8 cellular contexts compared by ENCODE assay signal in the genomic region with DNA sequence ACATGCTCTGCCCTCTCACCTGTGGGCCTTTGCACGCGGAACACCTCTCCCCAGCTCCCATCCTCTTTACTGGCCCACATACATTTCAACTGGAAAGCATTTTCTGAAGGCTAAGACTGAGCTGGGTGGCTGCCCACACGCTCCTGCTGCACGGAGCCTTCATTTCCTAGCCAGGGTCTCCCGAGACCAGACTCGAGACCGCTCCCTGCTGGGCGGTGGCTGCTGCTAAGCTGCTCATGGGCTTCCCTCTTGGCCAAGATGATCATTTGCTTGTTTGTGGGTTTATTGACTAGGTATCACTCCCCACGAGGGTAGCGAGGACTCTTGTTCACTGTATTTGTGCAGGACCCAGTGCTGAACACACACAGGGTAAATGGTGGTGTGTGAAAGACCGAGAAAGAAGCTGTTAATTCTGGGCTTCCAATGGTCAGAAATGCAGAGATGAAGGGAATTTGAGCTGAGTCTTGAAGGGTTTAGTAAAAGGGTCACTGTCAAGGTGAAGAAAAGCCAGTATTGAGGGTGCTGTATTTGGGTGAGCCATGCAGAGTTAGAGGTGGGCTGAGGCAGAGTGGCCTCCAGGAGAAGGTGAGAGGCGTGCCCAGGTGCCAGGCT. TPM values are rescaled to one million over a fixed set of nuclear protein-coding genes. Genes with fewer than 3 reads are reported as not detected.
DNase-seq lines count a peak whose midpoint lies in the region; ATAC-seq and TF ChIP-seq lines count a peak whose summit lies in the region.

No MANE protein-coding gene starts in this region.

- no peaks in the 10 kb centered on the region for H3K9me3 Mint-ChIP-seq in activated naive CD8-positive, alpha-beta T cell treated with anti-CD3 and anti-CD28 coated beads, Interleukin-2, amount 10 ng/mL, durations not matched to agents 7 days and 5 days

- no peaks in the 10 kb centered on the region for H3K9me3 ChIP-seq in heart right ventricle
- H3K9me3 ChIP-seq in transverse colon, result no peaks in the 10 kb centered on the region

- TF ChIP-seq POLR2A in transverse colon (IDR thresholded peaks at IDR 0.05), result no peak

- in situ Hi-C loops in GM13976 (cut with MboI; ENCODE audit: low sequenced_read_pairs, unreplicated experiment) (no loop called here), transverse colon (cut with MboI; ENCODE audit: low pct_ligation_motif_present in 1 of 4, low pct_unique_long_range_greater_than_20kb in 1 of 4, low sequenced_read_pairs in 3 of 4) (no loop called here)

- 17 to 18% methylated on average over 12 of the region's 12 CpGs for WGBS in heart right ventricle, 2 donors
- WGBS in transverse colon (ENCODE audit: low coverage in 1 of 2), 2 donors, result 14 to 62% methylated on average over 2 to 12 of the region's 12 CpGs

- TF ChIP-seq CTCF in GM13976 (IDR thresholded peaks at IDR 0.05; ENCODE audit: borderline replicate concordance, control extremely low read depth, extremely low read depth, insufficient read depth, missing control alignments) (peak; percentile 68), heart right ventricle (IDR thresholded peaks at IDR 0.05) (peak; percentile 40 to 78 (median 69)), transverse colon (IDR thresholded peaks at IDR 0.05) (peak; percentile 64 to 75 (median 72))

- no peak for TF ChIP-seq EP300 in transverse colon (IDR thresholded peaks at IDR 0.05; ENCODE audit: low read depth)

- H3K27ac ChIP-seq in heart right ventricle (peak overlapping the region; percentile 32 to 88 (median 82)), transverse colon (peak overlapping the region; percentile 77 to 90 (median 84))

- intact Hi-C loops in heart right ventricle (cut with DNase I), result loop anchor here in 6 of 10 donors (1.0 to 5.0 kb wide), 4 partner anchors 41 to 47 kb away; a partner anchor contains a TSS
- intact Hi-C loops in posterior cingulate gyrus (cut with DNase I), result loop anchor here (2.0 to 5.0 kb wide), 4 partner anchors 47 to 359 kb away; a partner anchor contains a TSS
- intact Hi-C loops in transverse colon (cut with DNase I; ENCODE audit: low total_unique reads), result no loop called here

- H3K27me3 ChIP-seq in heart right ventricle (no peaks in the 10 kb centered on the region), transverse colon (no peaks in the 10 kb centered on the region)

- no peaks in the 10 kb centered on the region for H3K27me3 Mint-ChIP-seq in activated naive CD8-positive, alpha-beta T cell treated with anti-CD3 and anti-CD28 coated beads, Interleukin-2, amount 10 ng/mL, durations not matched to agents 7 days and 5 days

- H3K4me3 Mint-ChIP-seq in activated naive CD8-positive, alpha-beta T cell treated with anti-CD3 and anti-CD28 coated beads, Interleukin-2, amount 10 ng/mL, durations not matched to agents 7 days and 5 days, result peak overlapping the region; percentile 95

- DNase-seq in A172 (ENCODE audit: low spot score), result peak; percentile 48
- peak; percentile 91 for DNase-seq in GM13976 (ENCODE audit: low spot score)
- peak in 73 of 76 experiments; percentile 15 to 81 (median 60) for DNase-seq in HUDEP-2 (lab: John Stamatoyannopoulos, UW; ENCODE audit: unreplicated experiment in 76 of 76)
- peak; percentile 78 for DNase-seq in SKM-1 (lab: John Stamatoyannopoulos, UW; ENCODE audit: unreplicated experiment)
- peak; percentile 80 for DNase-seq in activated naive CD8-positive, alpha-beta T cell treated with anti-CD3 and anti-CD28 coated beads, Interleukin-2, amount 10 ng/mL, durations not matched to agents 7 days and 5 days
- DNase-seq in heart right ventricle, result peak; percentile 67 to 81
- peak; percentile 49 to 97 (median 79) for DNase-seq in posterior cingulate gyrus
- DNase-seq in transverse colon, result peak; percentile 82

- peak; percentile 70 for ATAC-seq in activated naive CD8-positive, alpha-beta T cell treated with anti-CD3 and anti-CD28 coated beads, Interleukin-2, amount 10 ng/mL, durations not matched to agents 7 days and 5 days (ENCODE audit: low read depth)
- ATAC-seq in heart right ventricle, result peak; percentile 42 to 85 (median 70)

- H3K4me1 Mint-ChIP-seq in activated naive CD8-positive, alpha-beta T cell treated with anti-CD3 and anti-CD28 coated beads, Interleukin-2, amount 10 ng/mL, durations not matched to agents 7 days and 5 days, result peaks cover 21% of the 10 kb centered on the region

- H3K36me3 ChIP-seq in heart right ventricle (peaks cover 0 to 53% (median 21%) of the 10 kb centered on the region in 9 donors), transverse colon (peaks cover 0 to 14% (median 2%) of the 10 kb centered on the region in 4 donors)

- peak overlapping the region; percentile 71 to 99 (median 93) for H3K4me3 ChIP-seq in heart right ventricle
- peak overlapping the region; percentile 69 to 90 (median 80) for H3K4me3 ChIP-seq in transverse colon

- H3K4me1 ChIP-seq in heart right ventricle (peaks cover 10 to 48% (median 22%) of the 10 kb centered on the region in 9 donors), transverse colon (peaks cover 14 to 31% (median 24%) of the 10 kb centered on the region in 4 donors)

- peak overlapping the region; percentile 93 for H3K27ac Mint-ChIP-seq in activated naive CD8-positive, alpha-beta T cell treated with anti-CD3 and anti-CD28 coated beads, Interleukin-2, amount 10 ng/mL, durations not matched to agents 7 days and 5 days

- POLR2A ChIA-PET in activated naive CD8-positive, alpha-beta T cell treated with anti-CD3 and anti-CD28 coated beads, Interleukin-2, amount 10 ng/mL, durations not matched to agents 7 days and 5 days (lab: Charles Lee), result interaction anchor here (0.5 to 2.3 kb wide), 16 partner anchors 37 to 1090 kb away, joined by 3 to 15 read pairs (median 4); a partner anchor contains a TSS

- peaks cover 2% of the 10 kb centered on the region for H3K36me3 Mint-ChIP-seq in activated naive CD8-positive, alpha-beta T cell treated with anti-CD3 and anti-CD28 coated beads, Interleukin-2, amount 10 ng/mL, durations not matched to agents 7 days and 5 days

RNA-seq across cellular contexts. Expression of a gene that starts 0.9 kb away (rescaled TPM):
- total RNA-seq in A172 (2014; rRNA removed; shearing (Covaris generic)), result 52.9 and 78.8 TPM in 2 replicates
- 10 to 100 TPM; 47.4 to 50.9 TPM for total RNA-seq in activated naive CD8-positive, alpha-beta T cell treated with anti-CD3 and anti-CD28 coated beads, Interleukin-2, amount 10 ng/mL, durations not matched to agents 7 days and 5 days
- total RNA-seq in heart right ventricle, result 10 to 100 TPM; 44.5 to 58.0 (median 50.9) TPM
- polyA plus RNA-seq in heart right ventricle, result 10 to 100 TPM; 37.5 to 63.3 TPM
- 10 to 100 TPM in 3 of 4 donors, 1 to 10 TPM in 1; 9.8 to 34.4 (median 19.7) TPM for total RNA-seq in transverse colon

RNA-seq across cellular contexts. Expression of a gene that starts 1.1 kb away (rescaled TPM):
- 25.8 and 34.3 TPM in 2 replicates for total RNA-seq in A172 (2014; rRNA removed; shearing (Covaris generic))
- 10 to 100 TPM; 50.9 to 51.8 TPM for total RNA-seq in activated naive CD8-positive, alpha-beta T cell treated with anti-CD3 and anti-CD28 coated beads, Interleukin-2, amount 10 ng/mL, durations not matched to agents 7 days and 5 days
- total RNA-seq in heart right ventricle (10 to 100 TPM; 11.5 to 18.7 (median 13.8) TPM), transverse colon (100 to 1,000 TPM in 1 of 4 donors, 10 to 100 TPM in 3; 45.7 to 101 (median 75.6) TPM)
- polyA plus RNA-seq in heart right ventricle, result 10 to 100 TPM; 13.3 to 17.6 TPM

RNA-seq across cellular contexts. Expression of a gene that starts 8.6 kb away (rescaled TPM):
- not detected in 2 replicates for total RNA-seq in A172 (2014; rRNA removed; shearing (Covaris generic))
- not detected for total RNA-seq in activated naive CD8-positive, alpha-beta T cell treated with anti-CD3 and anti-CD28 coated beads, Interleukin-2, amount 10 ng/mL, durations not matched to agents 7 days and 5 days
- total RNA-seq in heart right ventricle (under 1 TPM in 1 of 10 donors, not detected in 9; 0.21 TPM), transverse colon (not detected)
- polyA plus RNA-seq in heart right ventricle, result not detected

RNA-seq across cellular contexts. Expression of a gene that starts 46.1 kb away (rescaled TPM):
- 255 and 258 TPM in 2 replicates for total RNA-seq in A172 (2014; rRNA removed; shearing (Covaris generic))
- total RNA-seq in activated naive CD8-positive, alpha-beta T cell treated with anti-CD3 and anti-CD28 coated beads, Interleukin-2, amount 10 ng/mL, durations not matched to agents 7 days and 5 days, result 100 to 1,000 TPM; 124 to 139 TPM
- 10 to 100 TPM; 20.8 to 58.0 (median 35.4) TPM for total RNA-seq in heart right ventricle
- polyA plus RNA-seq in heart right ventricle, result 100 to 1,000 TPM in 1 of 2 donors, 10 to 100 TPM in 1; 68.4 to 166 TPM
- 100 to 1,000 TPM in 2 of 4 donors, 10 to 100 TPM in 2; 81.6 to 221 (median 149) TPM for total RNA-seq in transverse colon

RNA-seq across cellular contexts. Expression of a gene that starts 54.2 kb away (rescaled TPM):
- total RNA-seq in A172 (2014; rRNA removed; shearing (Covaris generic)), result 29.3 and 39.2 TPM in 2 replicates
- 100 to 1,000 TPM; 135 to 140 TPM for total RNA-seq in activated naive CD8-positive, alpha-beta T cell treated with anti-CD3 and anti-CD28 coated beads, Interleukin-2, amount 10 ng/mL, durations not matched to agents 7 days and 5 days
- total RNA-seq in heart right ventricle (1 to 10 TPM in 4 of 10 donors, under 1 TPM in 6; 0.21 to 2.6 (median 0.58) TPM), transverse colon (10 to 100 TPM in 1 of 4 donors, 1 to 10 TPM in 2, not detected in 1; 3.8 to 12.5 (median 6.7) TPM)
- under 1 TPM; 0.15 to 0.22 TPM for polyA plus RNA-seq in heart right ventricle

Comparison
In these comparisons a context has a peak if more than half of its experiments do, and no peak if none do; other contexts are left out.
1. Peak in every context shown above with its lines: DNase-seq, ATAC-seq, H3K4me3 ChIP-seq and H3K27ac ChIP-seq.